ENCODE assay signal across 1 cellular context in the genomic region with DNA sequence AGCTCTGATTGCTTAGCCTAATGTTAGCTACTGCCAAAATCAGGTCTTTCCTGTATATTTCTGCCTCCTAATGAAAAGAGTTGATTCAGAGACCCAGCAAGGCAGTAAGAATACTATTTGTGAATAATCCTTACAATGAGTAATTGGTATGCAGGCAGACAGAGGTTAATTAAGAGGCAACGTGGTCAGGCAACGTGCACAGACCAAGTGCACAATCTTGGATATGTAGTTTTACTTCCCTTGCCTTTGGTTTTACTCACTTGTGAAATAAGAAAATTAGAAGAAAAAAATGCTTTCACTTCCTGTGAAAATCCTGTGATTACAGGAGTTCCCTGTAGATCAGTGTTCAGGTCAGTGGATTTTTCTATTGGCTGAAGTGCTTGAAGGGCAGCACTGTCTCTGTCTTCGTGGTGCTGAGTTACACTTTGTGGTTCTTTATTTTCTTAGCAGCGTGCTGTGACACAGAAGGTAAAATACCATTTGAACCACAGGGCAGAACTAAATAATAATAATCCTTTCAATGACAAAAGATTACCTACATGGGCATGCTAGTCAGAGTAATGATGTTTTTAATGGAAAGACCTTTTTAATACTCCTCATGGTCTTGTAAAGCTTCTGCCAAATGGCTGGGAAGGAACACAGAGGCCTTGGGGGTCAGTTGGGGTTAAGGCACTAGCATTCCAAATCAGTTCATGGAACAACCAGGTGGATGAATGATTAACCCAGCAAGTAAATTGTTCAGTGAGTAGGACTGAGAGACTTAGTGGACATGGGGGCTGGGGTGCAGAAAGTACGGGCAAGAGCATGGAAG.
TF ChIP-seq lines count a peak whose summit lies in the region.

No MANE protein-coding gene starts in this region.

TF ChIP-seq in HepG2, 621 proteins besides CTCF, POLR2A, EP300 and RAD21 (continued from another document):
- TF ChIP-seq, protein P1, sequence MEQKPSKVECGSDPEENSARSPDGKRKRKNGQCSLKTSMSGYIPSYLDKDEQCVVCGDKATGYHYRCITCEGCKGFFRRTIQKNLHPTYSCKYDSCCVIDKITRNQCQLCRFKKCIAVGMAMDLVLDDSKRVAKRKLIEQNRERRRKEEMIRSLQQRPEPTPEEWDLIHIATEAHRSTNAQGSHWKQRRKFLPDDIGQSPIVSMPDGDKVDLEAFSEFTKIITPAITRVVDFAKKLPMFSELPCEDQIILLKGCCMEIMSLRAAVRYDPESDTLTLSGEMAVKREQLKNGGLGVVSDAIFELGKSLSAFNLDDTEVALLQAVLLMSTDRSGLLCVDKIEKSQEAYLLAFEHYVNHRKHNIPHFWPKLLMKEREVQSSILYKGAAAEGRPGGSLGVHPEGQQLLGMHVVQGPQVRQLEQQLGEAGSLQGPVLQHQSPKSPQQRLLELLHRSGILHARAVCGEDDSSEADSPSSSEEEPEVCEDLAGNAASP (CRISPR knock-in tag; IDR thresholded peaks at IDR 0.05; ENCODE audit: borderline replicate concordance), result peak; percentile 94; the same call in 1 of the 2 replicates
- TF ChIP-seq, protein P2, sequence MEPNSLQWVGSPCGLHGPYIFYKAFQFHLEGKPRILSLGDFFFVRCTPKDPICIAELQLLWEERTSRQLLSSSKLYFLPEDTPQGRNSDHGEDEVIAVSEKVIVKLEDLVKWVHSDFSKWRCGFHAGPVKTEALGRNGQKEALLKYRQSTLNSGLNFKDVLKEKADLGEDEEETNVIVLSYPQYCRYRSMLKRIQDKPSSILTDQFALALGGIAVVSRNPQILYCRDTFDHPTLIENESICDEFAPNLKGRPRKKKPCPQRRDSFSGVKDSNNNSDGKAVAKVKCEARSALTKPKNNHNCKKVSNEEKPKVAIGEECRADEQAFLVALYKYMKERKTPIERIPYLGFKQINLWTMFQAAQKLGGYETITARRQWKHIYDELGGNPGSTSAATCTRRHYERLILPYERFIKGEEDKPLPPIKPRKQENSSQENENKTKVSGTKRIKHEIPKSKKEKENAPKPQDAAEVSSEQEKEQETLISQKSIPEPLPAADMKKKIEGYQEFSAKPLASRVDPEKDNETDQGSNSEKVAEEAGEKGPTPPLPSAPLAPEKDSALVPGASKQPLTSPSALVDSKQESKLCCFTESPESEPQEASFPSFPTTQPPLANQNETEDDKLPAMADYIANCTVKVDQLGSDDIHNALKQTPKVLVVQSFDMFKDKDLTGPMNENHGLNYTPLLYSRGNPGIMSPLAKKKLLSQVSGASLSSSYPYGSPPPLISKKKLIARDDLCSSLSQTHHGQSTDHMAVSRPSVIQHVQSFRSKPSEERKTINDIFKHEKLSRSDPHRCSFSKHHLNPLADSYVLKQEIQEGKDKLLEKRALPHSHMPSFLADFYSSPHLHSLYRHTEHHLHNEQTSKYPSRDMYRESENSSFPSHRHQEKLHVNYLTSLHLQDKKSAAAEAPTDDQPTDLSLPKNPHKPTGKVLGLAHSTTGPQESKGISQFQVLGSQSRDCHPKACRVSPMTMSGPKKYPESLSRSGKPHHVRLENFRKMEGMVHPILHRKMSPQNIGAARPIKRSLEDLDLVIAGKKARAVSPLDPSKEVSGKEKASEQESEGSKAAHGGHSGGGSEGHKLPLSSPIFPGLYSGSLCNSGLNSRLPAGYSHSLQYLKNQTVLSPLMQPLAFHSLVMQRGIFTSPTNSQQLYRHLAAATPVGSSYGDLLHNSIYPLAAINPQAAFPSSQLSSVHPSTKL (CRISPR knock-in tag; IDR thresholded peaks at IDR 0.05), result peak; percentile 50; the same call in 1 of the 2 replicates
- TF ChIP-seq, protein P3, sequence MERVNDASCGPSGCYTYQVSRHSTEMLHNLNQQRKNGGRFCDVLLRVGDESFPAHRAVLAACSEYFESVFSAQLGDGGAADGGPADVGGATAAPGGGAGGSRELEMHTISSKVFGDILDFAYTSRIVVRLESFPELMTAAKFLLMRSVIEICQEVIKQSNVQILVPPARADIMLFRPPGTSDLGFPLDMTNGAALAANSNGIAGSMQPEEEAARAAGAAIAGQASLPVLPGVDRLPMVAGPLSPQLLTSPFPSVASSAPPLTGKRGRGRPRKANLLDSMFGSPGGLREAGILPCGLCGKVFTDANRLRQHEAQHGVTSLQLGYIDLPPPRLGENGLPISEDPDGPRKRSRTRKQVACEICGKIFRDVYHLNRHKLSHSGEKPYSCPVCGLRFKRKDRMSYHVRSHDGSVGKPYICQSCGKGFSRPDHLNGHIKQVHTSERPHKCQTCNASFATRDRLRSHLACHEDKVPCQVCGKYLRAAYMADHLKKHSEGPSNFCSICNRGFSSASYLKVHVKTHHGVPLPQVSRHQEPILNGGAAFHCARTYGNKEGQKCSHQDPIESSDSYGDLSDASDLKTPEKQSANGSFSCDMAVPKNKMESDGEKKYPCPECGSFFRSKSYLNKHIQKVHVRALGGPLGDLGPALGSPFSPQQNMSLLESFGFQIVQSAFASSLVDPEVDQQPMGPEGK (CRISPR knock-in tag; IDR thresholded peaks at IDR 0.05), result peak; percentile 49; the same call in 1 of the 2 replicates
- peak; percentile 93 for TF ChIP-seq ZNF12 (CRISPR knock-in tag; IDR thresholded peaks at IDR 0.05)
- 0 out of 2 replicates have a peak, but pooled peaks have one; percentile 25 for TF ChIP-seq POGZ (CRISPR knock-in tag; IDR thresholded peaks at IDR 0.05)
- TF ChIP-seq, protein P4, sequence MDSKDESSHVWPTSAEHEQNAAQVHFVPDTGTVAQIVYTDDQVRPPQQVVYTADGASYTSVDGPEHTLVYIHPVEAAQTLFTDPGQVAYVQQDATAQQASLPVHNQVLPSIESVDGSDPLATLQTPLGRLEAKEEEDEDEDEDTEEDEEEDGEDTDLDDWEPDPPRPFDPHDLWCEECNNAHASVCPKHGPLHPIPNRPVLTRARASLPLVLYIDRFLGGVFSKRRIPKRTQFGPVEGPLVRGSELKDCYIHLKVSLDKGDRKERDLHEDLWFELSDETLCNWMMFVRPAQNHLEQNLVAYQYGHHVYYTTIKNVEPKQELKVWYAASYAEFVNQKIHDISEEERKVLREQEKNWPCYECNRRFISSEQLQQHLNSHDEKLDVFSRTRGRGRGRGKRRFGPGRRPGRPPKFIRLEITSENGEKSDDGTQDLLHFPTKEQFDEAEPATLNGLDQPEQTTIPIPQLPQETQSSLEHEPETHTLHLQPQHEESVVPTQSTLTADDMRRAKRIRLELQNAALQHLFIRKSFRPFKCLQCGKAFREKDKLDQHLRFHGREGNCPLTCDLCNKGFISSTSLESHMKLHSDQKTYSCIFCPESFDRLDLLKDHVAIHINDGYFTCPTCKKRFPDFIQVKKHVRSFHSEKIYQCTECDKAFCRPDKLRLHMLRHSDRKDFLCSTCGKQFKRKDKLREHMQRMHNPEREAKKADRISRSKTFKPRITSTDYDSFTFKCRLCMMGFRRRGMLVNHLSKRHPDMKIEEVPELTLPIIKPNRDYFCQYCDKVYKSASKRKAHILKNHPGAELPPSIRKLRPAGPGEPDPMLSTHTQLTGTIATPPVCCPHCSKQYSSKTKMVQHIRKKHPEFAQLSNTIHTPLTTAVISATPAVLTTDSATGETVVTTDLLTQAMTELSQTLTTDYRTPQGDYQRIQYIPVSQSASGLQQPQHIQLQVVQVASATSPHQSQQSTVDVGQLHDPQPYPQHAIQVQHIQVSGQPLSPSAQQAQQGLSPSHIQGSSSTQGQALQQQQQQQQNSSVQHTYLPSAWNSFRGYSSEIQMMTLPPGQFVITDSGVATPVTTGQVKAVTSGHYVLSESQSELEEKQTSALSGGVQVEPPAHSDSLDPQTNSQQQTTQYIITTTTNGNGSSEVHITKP (CRISPR knock-in tag; IDR thresholded peaks at IDR 0.05; ENCODE audit: low read depth), result no peak
- TF ChIP-seq KDM6A (CRISPR knock-in tag; IDR thresholded peaks at IDR 0.05; ENCODE audit: low read depth), result 0 out of 2 replicates have a peak, but pooled peaks have one; percentile 16
- peak; percentile 80; the same call in 1 of the 2 replicates for TF ChIP-seq RXRB (CRISPR knock-in tag; IDR thresholded peaks at IDR 0.05; ENCODE audit: borderline replicate concordance)
- peak; percentile 31 to 48; a peak in 3 of 4 replicates for TF ChIP-seq NR2F1 (CRISPR knock-in tag; IDR thresholded peaks at IDR 0.05)
- no peak for TF ChIP-seq ZNF530 (CRISPR knock-in tag; IDR thresholded peaks at IDR 0.05; ENCODE audit: low read depth)
- TF ChIP-seq CHCHD3 (CRISPR knock-in tag; IDR thresholded peaks at IDR 0.05), result no peak
- TF ChIP-seq ZNF367 (CRISPR knock-in tag; IDR thresholded peaks at IDR 0.05; ENCODE audit: borderline replicate concordance), result no peak
- TF ChIP-seq, protein P5, sequence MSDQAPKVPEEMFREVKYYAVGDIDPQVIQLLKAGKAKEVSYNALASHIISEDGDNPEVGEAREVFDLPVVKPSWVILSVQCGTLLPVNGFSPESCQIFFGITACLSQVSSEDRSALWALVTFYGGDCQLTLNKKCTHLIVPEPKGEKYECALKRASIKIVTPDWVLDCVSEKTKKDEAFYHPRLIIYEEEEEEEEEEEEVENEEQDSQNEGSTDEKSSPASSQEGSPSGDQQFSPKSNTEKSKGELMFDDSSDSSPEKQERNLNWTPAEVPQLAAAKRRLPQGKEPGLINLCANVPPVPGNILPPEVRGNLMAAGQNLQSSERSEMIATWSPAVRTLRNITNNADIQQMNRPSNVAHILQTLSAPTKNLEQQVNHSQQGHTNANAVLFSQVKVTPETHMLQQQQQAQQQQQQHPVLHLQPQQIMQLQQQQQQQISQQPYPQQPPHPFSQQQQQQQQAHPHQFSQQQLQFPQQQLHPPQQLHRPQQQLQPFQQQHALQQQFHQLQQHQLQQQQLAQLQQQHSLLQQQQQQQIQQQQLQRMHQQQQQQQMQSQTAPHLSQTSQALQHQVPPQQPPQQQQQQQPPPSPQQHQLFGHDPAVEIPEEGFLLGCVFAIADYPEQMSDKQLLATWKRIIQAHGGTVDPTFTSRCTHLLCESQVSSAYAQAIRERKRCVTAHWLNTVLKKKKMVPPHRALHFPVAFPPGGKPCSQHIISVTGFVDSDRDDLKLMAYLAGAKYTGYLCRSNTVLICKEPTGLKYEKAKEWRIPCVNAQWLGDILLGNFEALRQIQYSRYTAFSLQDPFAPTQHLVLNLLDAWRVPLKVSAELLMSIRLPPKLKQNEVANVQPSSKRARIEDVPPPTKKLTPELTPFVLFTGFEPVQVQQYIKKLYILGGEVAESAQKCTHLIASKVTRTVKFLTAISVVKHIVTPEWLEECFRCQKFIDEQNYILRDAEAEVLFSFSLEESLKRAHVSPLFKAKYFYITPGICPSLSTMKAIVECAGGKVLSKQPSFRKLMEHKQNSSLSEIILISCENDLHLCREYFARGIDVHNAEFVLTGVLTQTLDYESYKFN (CRISPR knock-in tag; conservative IDR thresholded peaks at IDR 0.05), result peak; percentile 55; the same call in 1 of the 2 replicates
- TF ChIP-seq, protein P6, sequence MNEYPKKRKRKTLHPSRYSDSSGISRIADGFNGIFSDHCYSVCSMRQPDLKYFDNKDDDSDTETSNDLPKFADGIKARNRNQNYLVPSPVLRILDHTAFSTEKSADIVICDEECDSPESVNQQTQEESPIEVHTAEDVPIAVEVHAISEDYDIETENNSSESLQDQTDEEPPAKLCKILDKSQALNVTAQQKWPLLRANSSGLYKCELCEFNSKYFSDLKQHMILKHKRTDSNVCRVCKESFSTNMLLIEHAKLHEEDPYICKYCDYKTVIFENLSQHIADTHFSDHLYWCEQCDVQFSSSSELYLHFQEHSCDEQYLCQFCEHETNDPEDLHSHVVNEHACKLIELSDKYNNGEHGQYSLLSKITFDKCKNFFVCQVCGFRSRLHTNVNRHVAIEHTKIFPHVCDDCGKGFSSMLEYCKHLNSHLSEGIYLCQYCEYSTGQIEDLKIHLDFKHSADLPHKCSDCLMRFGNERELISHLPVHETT (CRISPR knock-in tag; conservative IDR thresholded peaks at IDR 0.05), result no peak
- TF ChIP-seq TEAD3 (CRISPR knock-in tag; optimal IDR thresholded peaks at IDR 0.05; ENCODE audit: borderline replicate concordance), result peak; percentile 16
- TF ChIP-seq ZNF224 (CRISPR knock-in tag; IDR thresholded peaks at IDR 0.05), result no peak
- no peak for TF ChIP-seq ZBTB42 (CRISPR knock-in tag; IDR thresholded peaks at IDR 0.05)
- TF ChIP-seq PCBP1 (IDR thresholded peaks at IDR 0.05; ENCODE audit: borderline replicate concordance, low read depth, low read length), result no peak
- peak; percentile 29; the same call in 1 of the 2 replicates for TF ChIP-seq NR2F6 (IDR thresholded peaks at IDR 0.05)
- TF ChIP-seq NR2F6 (CRISPR knock-in tag; IDR thresholded peaks at IDR 0.05), result peak; percentile 62; the same call in 1 of the 2 replicates
- no peak for TF ChIP-seq SOX13 (IDR thresholded peaks at IDR 0.05)
- peak in 1 of 2 experiments; percentile 32; a peak in 1 of 4 replicates for TF ChIP-seq SOX13 (CRISPR knock-in tag; conservative IDR thresholded peaks at IDR 0.05 in 1 of 2, IDR thresholded peaks at IDR 0.05 in 1 of 2)
- TF ChIP-seq, protein P7, sequence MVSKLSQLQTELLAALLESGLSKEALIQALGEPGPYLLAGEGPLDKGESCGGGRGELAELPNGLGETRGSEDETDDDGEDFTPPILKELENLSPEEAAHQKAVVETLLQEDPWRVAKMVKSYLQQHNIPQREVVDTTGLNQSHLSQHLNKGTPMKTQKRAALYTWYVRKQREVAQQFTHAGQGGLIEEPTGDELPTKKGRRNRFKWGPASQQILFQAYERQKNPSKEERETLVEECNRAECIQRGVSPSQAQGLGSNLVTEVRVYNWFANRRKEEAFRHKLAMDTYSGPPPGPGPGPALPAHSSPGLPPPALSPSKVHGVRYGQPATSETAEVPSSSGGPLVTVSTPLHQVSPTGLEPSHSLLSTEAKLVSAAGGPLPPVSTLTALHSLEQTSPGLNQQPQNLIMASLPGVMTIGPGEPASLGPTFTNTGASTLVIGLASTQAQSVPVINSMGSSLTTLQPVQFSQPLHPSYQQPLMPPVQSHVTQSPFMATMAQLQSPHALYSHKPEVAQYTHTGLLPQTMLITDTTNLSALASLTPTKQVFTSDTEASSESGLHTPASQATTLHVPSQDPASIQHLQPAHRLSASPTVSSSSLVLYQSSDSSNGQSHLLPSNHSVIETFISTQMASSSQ (IDR thresholded peaks at IDR 0.05; ENCODE audit: low read depth), result peak; percentile 91
- TF ChIP-seq, protein P7 (CRISPR knock-in tag; IDR thresholded peaks at IDR 0.05; ENCODE audit: borderline replicate concordance), result peak; percentile 85; the same call in 1 of the 2 replicates
- TF ChIP-seq CCDC6 (CRISPR knock-in tag; IDR thresholded peaks at IDR 0.05), result no peak
- TF ChIP-seq HHEX (CRISPR knock-in tag; IDR thresholded peaks at IDR 0.05), result peak; percentile 62
TF ChIP-seq in HepG2: peak in this region for 17.
